1 cellular context compared by ENCODE assay signal in genomic region chr1:38330799-38331198, GRCh38.
TF ChIP-seq lines count a peak whose summit lies in the region.

No MANE protein-coding gene starts in this region.

TF ChIP-seq in H1, 55 proteins besides CTCF, POLR2A, EP300 and RAD21:
- TF ChIP-seq SIN3A (conservative IDR thresholded peaks at IDR 0.05 in 1 of 2, IDR thresholded peaks at IDR 0.05 in 1 of 2; ENCODE audit: low read depth in 1 of 2, low read length in 2 of 2): no peak
- TF ChIP-seq BACH1 (IDR thresholded peaks at IDR 0.05; ENCODE audit: low read length): no peak
- TF ChIP-seq PHF8 (conservative IDR thresholded peaks at IDR 0.05; ENCODE audit: low read depth, low read length): no peak
- no peak for TF ChIP-seq USF2 (IDR thresholded peaks at IDR 0.05; ENCODE audit: low read length)
- TF ChIP-seq GTF2F1 (IDR thresholded peaks at IDR 0.05; ENCODE audit: borderline replicate concordance, low read depth, low read length): no peak
- no peak for TF ChIP-seq ASH2L (IDR thresholded peaks at IDR 0.05; ENCODE audit: low read length)
- TF ChIP-seq SIRT6 (IDR thresholded peaks at IDR 0.05; ENCODE audit: low read length): no peak
- no peak for TF ChIP-seq SAP30 (IDR thresholded peaks at IDR 0.05; ENCODE audit: insufficient read depth, insufficient replicate concordance, low read length)
- no peak for TF ChIP-seq CEBPB (IDR thresholded peaks at IDR 0.05; ENCODE audit: low read depth, low read length)
- no peak for TF ChIP-seq BRCA1 (IDR thresholded peaks at IDR 0.05; ENCODE audit: low read depth, low read length)
- TF ChIP-seq POU5F1 (IDR thresholded peaks at IDR 0.05; ENCODE audit: low read depth, low read length): no peak
- no peak for TF ChIP-seq POLR2AphosphoS5 (IDR thresholded peaks at IDR 0.05; ENCODE audit: low read depth, low read length)
- TF ChIP-seq GABPA (IDR thresholded peaks at IDR 0.05; ENCODE audit: borderline replicate concordance, insufficient read depth, low read length): no peak
